In genomic region chr20:33669224-33669623, GRCh38 we compare ENCODE assay signal across 1 cellular context.
TF ChIP-seq lines count a peak whose summit lies in the region.

No MANE protein-coding gene starts in this region.

TF ChIP-seq in K562, 482 proteins besides CTCF, POLR2A, EP300 and RAD21:
- TF ChIP-seq SAP30 (IDR thresholded peaks at IDR 0.05; ENCODE audit: borderline replicate concordance, insufficient read depth, low read depth, low read length, poor library complexity, severe bottlenecking): no peak
- TF ChIP-seq GABPA (tag; conservative IDR thresholded peaks at IDR 0.05; ENCODE audit: low read depth): no peak
- TF ChIP-seq ASH1L (IDR thresholded peaks at IDR 0.05; ENCODE audit: borderline replicate concordance, low read depth, partially characterized antibody): no peak
- no peak for TF ChIP-seq BMI1 (IDR thresholded peaks at IDR 0.05; ENCODE audit: low read length)
- peak; percentile 32; the same call in 1 of the 2 replicates for TF ChIP-seq RBFOX2 (IDR thresholded peaks at IDR 0.05; ENCODE audit: low read depth, low read length)
